Comparison of ENCODE assay signal across 28 cellular contexts in genomic region chr2:141264848-141265247, GRCh38.
"Had no signal": no experiment of that assay in that cellular context is flagged by ENCODE, and none has a peak within 500 bp of the region (broad histone marks: within the 10 kb centered on the region; RNA-seq: fewer than 3 reads in every experiment).

No MANE protein-coding gene starts in this region.

- H3K4me2 ChIP-seq: neural progenitor cell had no signal

- H3K4me1 Mint-ChIP-seq: naive thymus-derived CD4-positive, alpha-beta T cell; natural killer cell; nephron; neural progenitor cell; stimulated activated effector memory CD8-positive, alpha-beta T cell treated with anti-CD3 and anti-CD28 coated beads, Interleukin-12 subunit alpha, Interleukin-12 subunit beta, amount 100 ng/mL, for 72 hours; stimulated activated naive B cell treated with anti-CD40 and anti-IgM and Interleukin-4, amounts not matched to agents 10 μg/mL and 1 μg/mL and 100 μg/mL, for 72 hours had no signal

- FAIRE-seq: pancreas, small intestine had no signal

- H3K4me3 Mint-ChIP-seq: naive thymus-derived CD4-positive, alpha-beta T cell; natural killer cell; nephron; neural progenitor cell; stimulated activated effector memory CD8-positive, alpha-beta T cell treated with anti-CD3 and anti-CD28 coated beads, Interleukin-12 subunit alpha, Interleukin-12 subunit beta, amount 100 ng/mL, for 72 hours; stimulated activated naive B cell treated with anti-CD40 and anti-IgM and Interleukin-4, amounts not matched to agents 10 μg/mL and 1 μg/mL and 100 μg/mL, for 72 hours; stimulated activated naive CD8-positive, alpha-beta T cell treated with anti-CD3 and anti-CD28 coated beads, Interleukin-15, Interleukin-2, amounts not matched to agents 100 ng/mL and 50 ng/mL, for 24 hours; type B pancreatic cell had no signal

- H3K4me1 ChIP-seq: neural progenitor cell, pancreas, psoas muscle, right lobe of liver, sigmoid colon, stomach, thyroid gland, tibial nerve, upper lobe of right lung, uterus had no signal

- H3K27ac ChIP-seq: neural progenitor cell, neutrophil, pancreas, psoas muscle, right lobe of liver, sigmoid colon, stomach, thoracic aorta, thyroid gland, tibial nerve, upper lobe of right lung, uterus had no signal

- H3K36me3 ChIP-seq: neural progenitor cell, neutrophil, pancreas, right lobe of liver, sigmoid colon, stomach, thoracic aorta, thyroid gland, tibial nerve, upper lobe of right lung, uterus had no signal

- H3K9me3 ChIP-seq: neutrophil, pancreas, psoas muscle, right lobe of liver, sigmoid colon, thoracic aorta, thyroid gland, tibial nerve, upper lobe of right lung, uterus had no signal

- DNase-seq: naive thymus-derived CD4-positive, alpha-beta T cell; natural killer cell; nucleus accumbens; psoas muscle; right cardiac atrium; right lobe of liver; sigmoid colon; small intestine; stimulated activated CD4-positive, alpha-beta T cell treated with anti-CD3 and anti-CD28 coated beads, Interleukin-15, amount 100 ng/mL, for 24 hours; stimulated activated CD4-positive, alpha-beta T cell treated with anti-CD3 and anti-CD28 coated beads, Interleukin-2, amount 100 ng/mL, for 24 hours; stimulated activated CD4-positive, alpha-beta T cell treated with anti-CD3 and anti-CD28 coated beads, Interleukin-2, amount 100 ng/mL, for 48 hours; stimulated activated CD4-positive, alpha-beta T cell treated with anti-CD3 and anti-CD28 coated beads, Interleukin-4, amount 100 ng/mL, for 24 hours; stimulated activated naive B cell treated with anti-CD40 and anti-IgM and Interleukin-4, amounts not matched to agents 10 μg/mL and 1 μg/mL and 100 μg/mL, for 72 hours; stimulated activated naive CD4-positive, alpha-beta T cell treated with Interleukin-2 at 50 U/mL for 16 hours; stomach; thyroid gland; upper lobe of right lung; uterus had no signal

- ATAC-seq: naive thymus-derived CD4-positive, alpha-beta T cell; natural killer cell; pancreas; psoas muscle; right cardiac atrium; stimulated activated effector memory CD8-positive, alpha-beta T cell treated with anti-CD3 and anti-CD28 coated beads, Interleukin-12 subunit alpha, Interleukin-12 subunit beta, amount 100 ng/mL, for 72 hours; stimulated activated naive B cell treated with anti-CD40 and anti-IgM and Interleukin-4, amounts not matched to agents 10 μg/mL and 1 μg/mL and 100 μg/mL, for 72 hours; upper lobe of right lung had no signal

- H2AFZ ChIP-seq: neural progenitor cell had no signal

- H3K9ac ChIP-seq: neural progenitor cell had no signal

- H3K27me3 Mint-ChIP-seq: naive thymus-derived CD4-positive, alpha-beta T cell; progenitor cell of endocrine pancreas; stimulated activated naive B cell treated with anti-CD40 and anti-IgM and Interleukin-4, amounts not matched to agents 10 μg/mL and 1 μg/mL and 100 μg/mL, for 72 hours; stimulated activated naive CD8-positive, alpha-beta T cell treated with anti-CD3 and anti-CD28 coated beads, Interleukin-15, Interleukin-2, amounts not matched to agents 100 ng/mL and 50 ng/mL, for 24 hours; type B pancreatic cell had no signal

- H3K4me3 ChIP-seq: neural progenitor cell, pancreas, psoas muscle, right lobe of liver, sigmoid colon, stomach, thoracic aorta, thyroid gland, tibial nerve, upper lobe of right lung, uterus had no signal

- H3K9me3 Mint-ChIP-seq: neural progenitor cell; stimulated activated naive B cell treated with anti-CD40 and anti-IgM and Interleukin-4, amounts not matched to agents 10 μg/mL and 1 μg/mL and 100 μg/mL, for 72 hours had no signal

- H3K27ac Mint-ChIP-seq: naive thymus-derived CD4-positive, alpha-beta T cell; natural killer cell; nephron; neural progenitor cell; progenitor cell of endocrine pancreas; stimulated activated effector memory CD8-positive, alpha-beta T cell treated with anti-CD3 and anti-CD28 coated beads, Interleukin-12 subunit alpha, Interleukin-12 subunit beta, amount 100 ng/mL, for 72 hours; stimulated activated naive B cell treated with anti-CD40 and anti-IgM and Interleukin-4, amounts not matched to agents 10 μg/mL and 1 μg/mL and 100 μg/mL, for 72 hours; stimulated activated naive CD8-positive, alpha-beta T cell treated with anti-CD3 and anti-CD28 coated beads, Interleukin-15, Interleukin-2, amounts not matched to agents 100 ng/mL and 50 ng/mL, for 24 hours; type B pancreatic cell had no signal

- H3K36me3 Mint-ChIP-seq: naive thymus-derived CD4-positive, alpha-beta T cell; neural progenitor cell; stimulated activated effector memory CD8-positive, alpha-beta T cell treated with anti-CD3 and anti-CD28 coated beads, Interleukin-12 subunit alpha, Interleukin-12 subunit beta, amount 100 ng/mL, for 72 hours; stimulated activated naive B cell treated with anti-CD40 and anti-IgM and Interleukin-4, amounts not matched to agents 10 μg/mL and 1 μg/mL and 100 μg/mL, for 72 hours; type B pancreatic cell had no signal

- H3K27me3 ChIP-seq: neural progenitor cell, neutrophil, pancreas, right lobe of liver, sigmoid colon, stomach, thyroid gland, tibial nerve, upper lobe of right lung, uterus had no signal
